Comparison of ENCODE assay signal across 9 cellular contexts in genomic region chr9:121169094-121169601, GRCh38. TPM values are rescaled to one million over a fixed set of nuclear protein-coding genes. Genes with fewer than 3 reads are reported as not detected.
A peak's percentile ranks its signal among the peaks of the same experiment; 100 is the strongest.
DNase-seq lines count a peak whose midpoint lies in the region; ATAC-seq and TF ChIP-seq lines count a peak whose summit lies in the region.
"Had no signal": no experiment of that assay in that cellular context is flagged by ENCODE, and none has a peak within 500 bp of the region (broad histone marks: within the 10 kb centered on the region; RNA-seq: fewer than 3 reads in every experiment).

No MANE protein-coding gene starts in this region.

- TF ChIP-seq POLR2A in GM18505 (IDR thresholded peaks at IDR 0.05; ENCODE audit: borderline replicate concordance, extremely low read depth, insufficient read depth, insufficient read length), result no peak

- DNase-seq in AG09309 (ENCODE audit: low read depth) (no peak), H9 (no peak), left colon (no peak), NCI-H748 treated with DMSO at 0.1 percent for 48 hours (lab: John Stamatoyannopoulos, UW) (no peak), NCI-H446 (lab: John Stamatoyannopoulos, UW) (no peak)

- H3K27ac ChIP-seq in H9 (ENCODE audit: insufficient read length, low read depth, low read length), result no peak overlapping the region
- H3K27ac ChIP-seq: parathyroid adenoma had no signal

- no peaks in the 10 kb centered on the region for H3K79me2 ChIP-seq in H9 (ENCODE audit: insufficient read depth, low read length)
- H3K79me2 ChIP-seq: parathyroid adenoma had no signal

- H4K20me1 ChIP-seq in H9 (ENCODE audit: control insufficient read depth, insufficient read depth, insufficient read length), result no peaks in the 10 kb centered on the region

- H3K4me3 ChIP-seq in AG09309 (ENCODE audit: control insufficient read depth, low read depth, low read length), result no peak overlapping the region

- H3K23me2 ChIP-seq in H9 (ENCODE audit: insufficient read length, low read depth, low read length, poor library complexity, severe bottlenecking), result no peaks in the 10 kb centered on the region

- no peak overlapping the region for H3K18ac ChIP-seq in H9 (ENCODE audit: insufficient read length, low read depth, low read length)

- intact Hi-C loops in left colon (cut with DNase I, micrococcal nuclease), result no loop called here

- no peak overlapping the region for H2BK120ac ChIP-seq in H9 (ENCODE audit: low read depth, low read length, poor library complexity, severe bottlenecking)

- no peak overlapping the region for H4K91ac ChIP-seq in H9 (ENCODE audit: insufficient read length, low read depth, low read length)

- H2BK5ac ChIP-seq in H9 (ENCODE audit: insufficient read length, low read length), result no peak overlapping the region

- H3K9me3 Mint-ChIP-seq in H9, result no peaks in the 10 kb centered on the region
- H3K9me3 Mint-ChIP-seq in activated naive CD8-positive, alpha-beta T cell (ENCODE audit: low read depth), result no peaks in the 10 kb centered on the region

- H4K8ac ChIP-seq in H9 (replicated peaks; ENCODE audit: insufficient read length, low read depth, low read length), result no peak overlapping the region

- H4K5ac ChIP-seq in H9 (ENCODE audit: insufficient read length, low read depth, low read length), result no peak overlapping the region

- no peak overlapping the region for H3K9ac ChIP-seq in H9 (ENCODE audit: extremely low read depth, insufficient read length, low read length)
- H3K9ac ChIP-seq: parathyroid adenoma had no signal

- H3K23ac ChIP-seq in H9 (ENCODE audit: insufficient read length, low read depth, low read length), result no peak overlapping the region

- no CpG with 5 or more reads among the region's 3 CpGs for WGBS in H9 (ENCODE audit: extremely low coverage, insufficient read length, low lambda C conversion rate)

- TF ChIP-seq CTCF in AG09309 (IDR thresholded peaks at IDR 0.05; ENCODE audit: control insufficient read depth, insufficient read depth, low read depth, low read length, missing control alignments) (peak; percentile 53), H9 (conservative IDR thresholded peaks at IDR 0.05) (peak; percentile 51)

- H3K56ac ChIP-seq in H9 (ENCODE audit: insufficient read length, low read depth, low read length), result no peak overlapping the region

- ATAC-seq in left colon, result peak; percentile 59
- no peak for ATAC-seq in GM21367 (IDR thresholded peaks at IDR 0.05; ENCODE audit: unreplicated experiment)
- ATAC-seq in GM18505 (IDR thresholded peaks at IDR 0.05; ENCODE audit: unreplicated experiment), result no peak

- H2BK15ac ChIP-seq in H9 (ENCODE audit: low read depth, low read length), result no peak overlapping the region

- H3K4me3 Mint-ChIP-seq in H9, result no peak overlapping the region
- H3K4me3 Mint-ChIP-seq in activated naive CD8-positive, alpha-beta T cell, result peak overlapping the region; percentile 32

- H3K4me1 ChIP-seq in H9 (ENCODE audit: insufficient read depth, low read length), result 0 out of 2 replicates have a peak, but pooled peaks cover 2% of the 10 kb centered on the region
- H3K4me1 ChIP-seq: parathyroid adenoma had no signal

- H2BK20ac ChIP-seq in H9 (ENCODE audit: low read depth, low read length, poor library complexity, severe bottlenecking), result no peak overlapping the region

- no peaks in the 10 kb centered on the region for H3K27me3 ChIP-seq in H9 (ENCODE audit: insufficient read depth, low read length)

- H2AK5ac ChIP-seq in H9 (ENCODE audit: insufficient read length, low read length), result no peak overlapping the region

- H3K36me3 Mint-ChIP-seq in H9 (ENCODE audit: insufficient read depth in 1 of 3, low read depth in 3 of 3), result peaks cover 2 to 50% (median 29%) of the 10 kb centered on the region in 3 experiments; a peak in 6 of 7 replicates
- H3K36me3 Mint-ChIP-seq in activated naive CD8-positive, alpha-beta T cell, result peaks cover 6% of the 10 kb centered on the region

- H3K4me1 Mint-ChIP-seq in H9, result 0 out of 4 replicates have a peak, but pooled peaks cover 0 to 3% of the 10 kb centered on the region in 2 experiments
- H3K4me1 Mint-ChIP-seq in activated naive CD8-positive, alpha-beta T cell (ENCODE audit: low read depth), result peaks cover 26% of the 10 kb centered on the region

- no peak overlapping the region for H3K14ac ChIP-seq in H9 (ENCODE audit: insufficient read depth, low read length)

- no peaks in the 10 kb centered on the region for H3K9me3 ChIP-seq in H9 (ENCODE audit: control insufficient read depth, low read depth, low read length)

- H3K4me2 ChIP-seq in H9 (ENCODE audit: insufficient read depth, insufficient read length, low read length), result no peak overlapping the region

- no peak overlapping the region for H3K4ac ChIP-seq in H9 (ENCODE audit: low read depth, low read length)

- peak overlapping the region in 1 of 3 experiments; percentile 50; a peak in 1 of 7 replicates for H3K27ac Mint-ChIP-seq in H9
- peak overlapping the region; percentile 86 for H3K27ac Mint-ChIP-seq in activated naive CD8-positive, alpha-beta T cell

- H2BK12ac ChIP-seq in H9 (ENCODE audit: insufficient read length, low read depth, low read length), result no peak overlapping the region

- H2AFZ ChIP-seq in H9 (ENCODE audit: low read length), result no peak overlapping the region
- H2AFZ ChIP-seq: parathyroid adenoma had no signal

- H3T11ph ChIP-seq in H9 (ENCODE audit: low read length), result no peak overlapping the region

- no peaks in the 10 kb centered on the region for H3K79me1 ChIP-seq in H9 (ENCODE audit: insufficient read depth, low read depth, low read length, poor library complexity, severe bottlenecking)

- H3K27me3 Mint-ChIP-seq in H9 (ENCODE audit: low read depth), result no peaks in the 10 kb centered on the region
- H3K27me3 Mint-ChIP-seq in activated naive CD8-positive, alpha-beta T cell, result no peaks in the 10 kb centered on the region

RNA-seq across cellular contexts. Expression of gene RAB14, which starts 32.5 kb away (rescaled TPM):
- total RNA-seq in H9 (2021), result 33.6 and 35.7 TPM in 2 replicates
- total RNA-seq in left colon, result 10 to 100 TPM; 87.1 to 93.1 TPM
